Comparison of ENCODE assay signal across 15 cellular contexts in the genomic region with DNA sequence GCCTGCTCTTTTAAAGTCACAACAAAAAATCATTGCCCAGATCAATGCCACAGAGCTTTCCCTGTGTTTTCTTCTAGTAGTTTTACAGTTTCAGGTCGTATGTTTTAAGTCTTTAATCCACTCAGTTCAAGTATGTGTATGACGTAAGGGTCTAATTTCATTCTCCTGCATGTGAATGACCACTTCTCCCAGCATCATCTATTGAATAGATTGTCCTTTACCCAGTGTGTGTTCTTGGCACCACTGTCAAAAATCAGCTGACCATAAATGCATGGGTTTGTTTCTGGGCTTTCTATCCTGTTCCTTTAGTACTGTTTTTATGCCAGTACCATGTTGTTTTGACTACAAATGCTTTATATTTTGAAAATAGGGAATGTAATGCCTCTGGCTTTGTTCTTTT. TPM values are rescaled to one million over a fixed set of nuclear protein-coding genes. Genes with fewer than 3 reads are reported as not detected.
DNase-seq lines count a peak whose midpoint lies in the region; ATAC-seq and TF ChIP-seq lines count a peak whose summit lies in the region.
"Had no signal": no experiment of that assay in that cellular context is flagged by ENCODE, and none has a peak within 500 bp of the region (broad histone marks: within the 10 kb centered on the region; RNA-seq: fewer than 3 reads in every experiment).

No MANE protein-coding gene starts in this region.

- no peaks in the 10 kb centered on the region for H3K27me3 Mint-ChIP-seq in H9 (ENCODE audit: low read depth)
- H3K27me3 Mint-ChIP-seq: CD4-positive, CD25-positive, alpha-beta regulatory T cell; CD8-positive, alpha-beta memory T cell had no signal

- no peaks in the 10 kb centered on the region for H3K4me1 ChIP-seq in H9 (ENCODE audit: insufficient read depth, low read length)
- H3K4me1 ChIP-seq: BE2C, Caco-2 had no signal

- no peak overlapping the region for H3K14ac ChIP-seq in H9 (ENCODE audit: insufficient read depth, low read length)

- no peaks in the 10 kb centered on the region for H3K9me3 ChIP-seq in H9 (ENCODE audit: control insufficient read depth, low read depth, low read length)
- H3K9me3 ChIP-seq: BE2C, Caco-2 had no signal

- WGBS in H9 (ENCODE audit: extremely low coverage, insufficient read length, low lambda C conversion rate): no CpG with 5 or more reads among the region's 2 CpGs

- no peak overlapping the region for H3K4me3 Mint-ChIP-seq in H9
- H3K4me3 Mint-ChIP-seq: CD4-positive, CD25-positive, alpha-beta regulatory T cell; CD8-positive, alpha-beta memory T cell had no signal

- H3K4me1 Mint-ChIP-seq in H9: no peaks in the 10 kb centered on the region
- H3K4me1 Mint-ChIP-seq: CD8-positive, alpha-beta memory T cell had no signal

- H3K27me3 ChIP-seq in H9 (ENCODE audit: insufficient read depth, low read length): no peaks in the 10 kb centered on the region
- H3K27me3 ChIP-seq: BE2C had no signal

- no peak overlapping the region for H3K9ac ChIP-seq in H9 (ENCODE audit: extremely low read depth, insufficient read length, low read length)
- H3K9ac ChIP-seq: GM23248 had no signal

- no peak for ATAC-seq in GM18858 (IDR thresholded peaks at IDR 0.05; ENCODE audit: unreplicated experiment)

- no peak overlapping the region for H2BK120ac ChIP-seq in H9 (ENCODE audit: low read depth, low read length, poor library complexity, severe bottlenecking)

- H3K23me2 ChIP-seq in H9 (ENCODE audit: insufficient read length, low read depth, low read length, poor library complexity, severe bottlenecking): no peaks in the 10 kb centered on the region

- no peaks in the 10 kb centered on the region for H3K9me3 Mint-ChIP-seq in H9
- H3K9me3 Mint-ChIP-seq: CD4-positive, CD25-positive, alpha-beta regulatory T cell; CD8-positive, alpha-beta memory T cell had no signal

- no peak overlapping the region for H2AK5ac ChIP-seq in H9 (ENCODE audit: insufficient read length, low read length)

- no peak overlapping the region for H3K56ac ChIP-seq in H9 (ENCODE audit: insufficient read length, low read depth, low read length)

- no peak for TF ChIP-seq CTCF in H9 (conservative IDR thresholded peaks at IDR 0.05)

- H4K91ac ChIP-seq in H9 (ENCODE audit: insufficient read length, low read depth, low read length): no peak overlapping the region

- DNase-seq in Ammon's horn (ENCODE audit: low spot score) (peak; percentile 13), NCI-H2029 (lab: John Stamatoyannopoulos, UW) (peak; percentile 63), epidermal melanocyte (ENCODE audit: insufficient read length, low spot score) (peak; percentile 16), medulla oblongata (ENCODE audit: extremely low spot score) (peak; percentile 36), H9 (no peak), SKM-1 (lab: John Stamatoyannopoulos, UW; ENCODE audit: unreplicated experiment) (no peak), occipital lobe (lab: John Stamatoyannopoulos, UW) (no peak)
- DNase-seq: BE2C; Caco-2; CD4-positive, CD25-positive, alpha-beta regulatory T cell; CD8-positive, alpha-beta memory T cell; GM23248; HCEC 1CT had no signal

- no peak overlapping the region for H3K4ac ChIP-seq in H9 (ENCODE audit: low read depth, low read length)

- no peak overlapping the region for H3K27ac ChIP-seq in H9 (ENCODE audit: insufficient read length, low read depth, low read length)
- H3K27ac ChIP-seq: GM23248, HL-60 had no signal

- H3K18ac ChIP-seq in H9 (ENCODE audit: insufficient read length, low read depth, low read length): no peak overlapping the region

- H3K36me3 Mint-ChIP-seq in H9 (ENCODE audit: insufficient read depth in 1 of 3, low read depth in 3 of 3): peaks cover 2 to 6% (median 3%) of the 10 kb centered on the region in 3 experiments; a peak in 3 of 7 replicates

- H3K79me1 ChIP-seq in H9 (ENCODE audit: insufficient read depth, low read depth, low read length, poor library complexity, severe bottlenecking): no peaks in the 10 kb centered on the region

- H2BK12ac ChIP-seq in H9 (ENCODE audit: insufficient read length, low read depth, low read length): no peak overlapping the region

- H3K79me2 ChIP-seq in H9 (ENCODE audit: insufficient read depth, low read length): no peaks in the 10 kb centered on the region

- H2AFZ ChIP-seq in H9 (ENCODE audit: low read length): no peak overlapping the region
- H2AFZ ChIP-seq: GM23248 had no signal

- H2BK5ac ChIP-seq in H9 (ENCODE audit: insufficient read length, low read length): no peak overlapping the region

- no peak overlapping the region for H3K27ac Mint-ChIP-seq in H9
- H3K27ac Mint-ChIP-seq: CD4-positive, CD25-positive, alpha-beta regulatory T cell had no signal

- H3K4me2 ChIP-seq in H9 (ENCODE audit: insufficient read depth, insufficient read length, low read length): no peak overlapping the region

- H2BK20ac ChIP-seq in H9 (ENCODE audit: low read depth, low read length, poor library complexity, severe bottlenecking): no peak overlapping the region

- no peak overlapping the region for H4K8ac ChIP-seq in H9 (replicated peaks; ENCODE audit: insufficient read length, low read depth, low read length)

- no peaks in the 10 kb centered on the region for H4K20me1 ChIP-seq in H9 (ENCODE audit: control insufficient read depth, insufficient read depth, insufficient read length)

- H2BK15ac ChIP-seq in H9 (ENCODE audit: low read depth, low read length): no peak overlapping the region

- H3K23ac ChIP-seq in H9 (ENCODE audit: insufficient read length, low read depth, low read length): no peak overlapping the region

- H3T11ph ChIP-seq in H9 (ENCODE audit: low read length): no peak overlapping the region

- no peak overlapping the region for H4K5ac ChIP-seq in H9 (ENCODE audit: insufficient read length, low read depth, low read length)

RNA-seq across cellular contexts. Expression of gene INTS4, which starts 28.1 kb away (rescaled TPM):
- 37.9 and 38.6 TPM in 2 replicates for total RNA-seq in H9 (2021)
- 50.8 TPM for total RNA-seq in occipital lobe

RNA-seq across cellular contexts. Expression of gene KCTD14, which starts 56.7 kb away (rescaled TPM):
- 12.5 and 13.8 TPM in 2 replicates for total RNA-seq in H9 (2021)
- 0.78 TPM for total RNA-seq in occipital lobe
- total RNA-seq: CD4-positive, CD25-positive, alpha-beta regulatory T cell had no signal

Comparison
In these comparisons a context has a peak if more than half of its experiments do, and no peak if none do; other contexts are left out.
1. DNase-seq: peak in Ammon's horn (single experiment), NCI-H2029 (single experiment), epidermal melanocyte (single experiment) and medulla oblongata (single experiment); none in H9 (single experiment), SKM-1 (single experiment) and occipital lobe (single experiment).